In genomic region chr15:90232196-90232595, GRCh38 we compare ENCODE assay signal across 9 cellular contexts. TPM values are rescaled to one million over a fixed set of nuclear protein-coding genes. Genes with fewer than 3 reads are reported as not detected.
A peak's percentile ranks its signal among the peaks of the same experiment; 100 is the strongest.
DNase-seq lines count a peak whose midpoint lies in the region; ATAC-seq and TF ChIP-seq lines count a peak whose summit lies in the region.
"Had no signal": no experiment of that assay in that cellular context is flagged by ENCODE, and none has a peak within 500 bp of the region (broad histone marks: within the 10 kb centered on the region; RNA-seq: fewer than 3 reads in every experiment).

No MANE protein-coding gene starts in this region.

- H3K27me3 ChIP-seq in stomach smooth muscle (ENCODE audit: control insufficient read depth in 1 of 2, insufficient read depth in 2 of 2, low read length in 2 of 2): no peaks in the 10 kb centered on the region

- peak overlapping the region; percentile 70 to 87 for H3K4me3 ChIP-seq in foreskin fibroblast (ENCODE audit: low read depth in 1 of 2, low read length in 2 of 2)
- H3K4me3 ChIP-seq in stomach smooth muscle (ENCODE audit: low read length in 2 of 2): peak overlapping the region in 1 of 2 donors; percentile 35

- DNase-seq in activated CD4-positive, alpha-beta T cell treated with anti-CD3 and anti-CD28 coated beads, Interleukin-2, amount 10 ng/mL, durations not matched to agents 24 days and 14 days: peak; percentile 68
- no peak for DNase-seq in activated CD4-positive, alpha-beta T cell treated with anti-CD3 and anti-CD28 coated beads for 1 hour
- no peak for DNase-seq in foreskin fibroblast
- no peak for DNase-seq in COR-L47 (lab: John Stamatoyannopoulos, UW)
- DNase-seq in effector CD8-positive, alpha-beta T cell (lab: John Stamatoyannopoulos, UW): no peak
- DNase-seq: head of caudate nucleus had no signal

- peaks cover 39% of the 10 kb centered on the region for H3K4me1 Mint-ChIP-seq in activated CD4-positive, alpha-beta T cell treated with anti-CD3 and anti-CD28 coated beads, Interleukin-2, amount 10 ng/mL, durations not matched to agents 24 days and 14 days

- H3K4me3 Mint-ChIP-seq in activated CD4-positive, alpha-beta T cell treated with anti-CD3 and anti-CD28 coated beads, Interleukin-2, amount 10 ng/mL, durations not matched to agents 24 days and 14 days: peak overlapping the region; percentile 99

- peak overlapping the region; percentile 3 to 29 for H3K9ac ChIP-seq in stomach smooth muscle (ENCODE audit: low read length in 2 of 2)

- ATAC-seq in HG03439 (IDR thresholded peaks at IDR 0.05; ENCODE audit: unreplicated experiment): no peak

- peaks cover 29 to 30% of the 10 kb centered on the region in 2 donors for H3K36me3 ChIP-seq in stomach smooth muscle (ENCODE audit: control insufficient read depth in 2 of 2, insufficient read depth in 2 of 2, low read length in 2 of 2)

- peaks cover 50% of the 10 kb centered on the region for H3K36me3 Mint-ChIP-seq in activated CD4-positive, alpha-beta T cell treated with anti-CD3 and anti-CD28 coated beads, Interleukin-2, amount 10 ng/mL, durations not matched to agents 24 days and 14 days (ENCODE audit: low read depth)

- H3K27ac ChIP-seq in VCaP (peak overlapping the region; percentile 84), stomach smooth muscle (ENCODE audit: low read length) (no peak overlapping the region)

- peak overlapping the region; percentile 95 for H3K27ac Mint-ChIP-seq in activated CD4-positive, alpha-beta T cell treated with anti-CD3 and anti-CD28 coated beads, Interleukin-2, amount 10 ng/mL, durations not matched to agents 24 days and 14 days

- intact Hi-C loops in activated CD4-positive, alpha-beta T cell treated with anti-CD3 and anti-CD28 coated beads, Interleukin-2, amount 10 ng/mL, durations not matched to agents 24 days and 14 days (cut with micrococcal nuclease): loop anchor here (2.0 to 10.0 kb wide), 5 partner anchors 90 to 701 kb away; partner anchors contain the start of genes AP3S2, HDDC3 and IQGAP1

- H3K27me3 Mint-ChIP-seq in activated CD4-positive, alpha-beta T cell treated with anti-CD3 and anti-CD28 coated beads, Interleukin-2, amount 10 ng/mL, durations not matched to agents 24 days and 14 days: no peaks in the 10 kb centered on the region

- no peaks in the 10 kb centered on the region for H3K9me3 Mint-ChIP-seq in activated CD4-positive, alpha-beta T cell treated with anti-CD3 and anti-CD28 coated beads, Interleukin-2, amount 10 ng/mL, durations not matched to agents 24 days and 14 days

- TF ChIP-seq CTCF in VCaP (conservative IDR thresholded peaks at IDR 0.05) (no peak), foreskin fibroblast (IDR thresholded peaks at IDR 0.05; ENCODE audit: low read depth, low read length) (no peak)

- no peaks in the 10 kb centered on the region for H3K9me3 ChIP-seq in stomach smooth muscle (ENCODE audit: control insufficient read depth in 2 of 2, low read length in 2 of 2)

- H3K4me1 ChIP-seq in stomach smooth muscle (ENCODE audit: control insufficient read depth, insufficient read depth, low read length): peaks cover 63% of the 10 kb centered on the region

RNA-seq across cellular contexts. Expression of gene CIB1, which starts 1.5 kb away (rescaled TPM):
- 149 and 156 TPM in 2 replicates for total RNA-seq in activated CD4-positive, alpha-beta T cell treated with anti-CD3 and anti-CD28 coated beads, Interleukin-2, amount 10 ng/mL, durations not matched to agents 24 days and 14 days

RNA-seq across cellular contexts. Expression of gene GDPGP1, which starts 1.8 kb away (rescaled TPM):
- total RNA-seq in activated CD4-positive, alpha-beta T cell treated with anti-CD3 and anti-CD28 coated beads, Interleukin-2, amount 10 ng/mL, durations not matched to agents 24 days and 14 days: 9.9 and 11.9 TPM in 2 replicates

RNA-seq across cellular contexts. Expression of gene TTLL13, which starts 17.2 kb away (rescaled TPM):
- 0.44 and 1.4 TPM in 2 replicates for total RNA-seq in activated CD4-positive, alpha-beta T cell treated with anti-CD3 and anti-CD28 coated beads, Interleukin-2, amount 10 ng/mL, durations not matched to agents 24 days and 14 days

RNA-seq across cellular contexts. Expression of gene SEMA4B, which starts 31.1 kb away (rescaled TPM):
- 17.5 and 18.9 TPM in 2 replicates for total RNA-seq in activated CD4-positive, alpha-beta T cell treated with anti-CD3 and anti-CD28 coated beads, Interleukin-2, amount 10 ng/mL, durations not matched to agents 24 days and 14 days

RNA-seq across cellular contexts. Expression of gene NGRN, which starts 33.3 kb away (rescaled TPM):
- 43.2 and 44.3 TPM in 2 replicates for total RNA-seq in activated CD4-positive, alpha-beta T cell treated with anti-CD3 and anti-CD28 coated beads, Interleukin-2, amount 10 ng/mL, durations not matched to agents 24 days and 14 days
